ENCODE assay signal across 18 cellular contexts in the genomic region with DNA sequence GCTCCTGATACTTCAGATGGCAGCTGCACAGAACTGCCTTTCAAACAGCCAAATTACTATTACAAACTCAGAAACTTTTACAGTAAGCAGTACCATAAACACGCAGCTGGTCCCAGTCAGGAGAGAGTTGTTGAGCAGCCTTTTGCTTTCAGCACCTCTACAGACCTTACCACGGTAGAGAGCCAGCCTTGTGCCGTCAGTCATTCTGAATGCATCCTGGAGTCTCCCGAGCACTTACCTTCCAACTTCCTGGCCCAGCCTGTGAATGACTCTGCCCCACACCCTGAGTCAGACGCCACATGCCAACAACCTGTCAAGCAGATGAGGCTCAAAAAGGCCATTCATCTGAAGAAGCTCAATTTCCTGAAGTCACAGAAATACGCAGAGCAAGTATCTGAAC.
"Had no signal": no experiment of that assay in that cellular context is flagged by ENCODE, and none has a peak within 500 bp of the region (broad histone marks: within the 10 kb centered on the region; RNA-seq: fewer than 3 reads in every experiment).

No MANE protein-coding gene starts in this region.

- H2AFZ ChIP-seq: hepatocyte had no signal

- H3K4me1 Mint-ChIP-seq: activated B cell treated with CpG ODN at 0.5 μM for 24 hours had no signal

- H3K4me3 Mint-ChIP-seq: activated B cell treated with CpG ODN at 0.5 μM for 24 hours; activated CD4-positive, alpha-beta T cell treated with anti-CD3 and anti-CD28 coated beads, Interleukin-2, amount 10 ng/mL, durations not matched to agents 7 days and 5 days; activated naive CD8-positive, alpha-beta T cell treated with anti-CD3 and anti-CD28 coated beads for 36 hours; activated T-cell treated with anti-CD3 and anti-CD28 coated beads, Interleukin-2, amount 50 U/mL, for 4 hours; naive B cell had no signal

- H3K4me2 ChIP-seq: hepatocyte had no signal

- H3K27me3 Mint-ChIP-seq: activated B cell treated with CpG ODN at 0.5 μM for 24 hours; activated CD4-positive, alpha-beta T cell treated with anti-CD3 and anti-CD28 coated beads, Interleukin-2, amount 10 ng/mL, durations not matched to agents 7 days and 5 days; activated naive CD8-positive, alpha-beta T cell treated with anti-CD3 and anti-CD28 coated beads for 36 hours; naive B cell had no signal

- H3K27ac Mint-ChIP-seq: activated B cell treated with CpG ODN at 0.5 μM for 24 hours; activated CD4-positive, alpha-beta T cell treated with anti-CD3 and anti-CD28 coated beads, Interleukin-2, amount 10 ng/mL, durations not matched to agents 7 days and 5 days; activated naive CD8-positive, alpha-beta T cell treated with anti-CD3 and anti-CD28 coated beads for 36 hours had no signal

- H3K9me3 Mint-ChIP-seq: activated B cell treated with CpG ODN at 0.5 μM for 24 hours; activated CD4-positive, alpha-beta T cell treated with anti-CD3 and anti-CD28 coated beads, Interleukin-2, amount 10 ng/mL, durations not matched to agents 7 days and 5 days; activated naive CD8-positive, alpha-beta T cell treated with anti-CD3 and anti-CD28 coated beads for 36 hours; activated T-cell treated with anti-CD3 and anti-CD28 coated beads, Interleukin-2, amount 50 U/mL, for 4 hours; naive B cell had no signal

- H3K4me1 ChIP-seq: gastroesophageal sphincter, lower lobe of right lung, prostate gland, spleen, upper lobe of left lung had no signal

- H3K27me3 ChIP-seq: gastroesophageal sphincter, hepatocyte, spleen, upper lobe of left lung had no signal

- H3K27ac ChIP-seq: gastroesophageal sphincter, hepatocyte, lower lobe of right lung, prostate gland, spleen, upper lobe of left lung had no signal

- ATAC-seq: activated T-cell treated with anti-CD3 and anti-CD28 coated beads, Interleukin-2, amount 50 U/mL, for 4 hours; gastroesophageal sphincter; lower lobe of right lung; sciatic nerve; SK-N-SH treated with all-trans-retinoic acid at 6 μM for 48 hours had no signal

- H3K9me3 ChIP-seq: gastroesophageal sphincter, lower lobe of right lung, prostate gland, spleen, upper lobe of left lung had no signal

- DNase-seq: activated B cell treated with CpG ODN at 0.5 μM for 24 hours; activated CD4-positive, alpha-beta T cell treated with anti-CD3 and anti-CD28 coated beads, Interleukin-2, amount 10 ng/mL, durations not matched to agents 7 days and 5 days; activated effector memory CD4-positive, alpha-beta T cell treated with anti-CD3 and anti-CD28 coated beads, Interleukin-2, amount 50 U/mL, for 16 hours; activated naive CD8-positive, alpha-beta T cell treated with anti-CD3 and anti-CD28 coated beads for 36 hours; activated T-cell treated with anti-CD3 and anti-CD28 coated beads, Interleukin-2, amount 50 U/mL, for 4 hours; aorta; effector CD4-positive, alpha-beta T cell; lower lobe of right lung; naive B cell; spleen; stimulated activated CD4-positive, alpha-beta T cell treated with anti-CD3 and anti-CD28 coated beads, Interleukin-1b, Interleukin-23, amount 100 ng/mL, for 48 hours; stimulated activated naive CD4-positive, alpha-beta T cell treated with Interleukin-2 at 50 U/mL for 16 hours; upper lobe of left lung had no signal

- H3K4me3 ChIP-seq: gastroesophageal sphincter, hepatocyte, lower lobe of right lung, prostate gland, spleen, upper lobe of left lung had no signal
